Comparison of ENCODE assay signal across 8 cellular contexts in the genomic region with DNA sequence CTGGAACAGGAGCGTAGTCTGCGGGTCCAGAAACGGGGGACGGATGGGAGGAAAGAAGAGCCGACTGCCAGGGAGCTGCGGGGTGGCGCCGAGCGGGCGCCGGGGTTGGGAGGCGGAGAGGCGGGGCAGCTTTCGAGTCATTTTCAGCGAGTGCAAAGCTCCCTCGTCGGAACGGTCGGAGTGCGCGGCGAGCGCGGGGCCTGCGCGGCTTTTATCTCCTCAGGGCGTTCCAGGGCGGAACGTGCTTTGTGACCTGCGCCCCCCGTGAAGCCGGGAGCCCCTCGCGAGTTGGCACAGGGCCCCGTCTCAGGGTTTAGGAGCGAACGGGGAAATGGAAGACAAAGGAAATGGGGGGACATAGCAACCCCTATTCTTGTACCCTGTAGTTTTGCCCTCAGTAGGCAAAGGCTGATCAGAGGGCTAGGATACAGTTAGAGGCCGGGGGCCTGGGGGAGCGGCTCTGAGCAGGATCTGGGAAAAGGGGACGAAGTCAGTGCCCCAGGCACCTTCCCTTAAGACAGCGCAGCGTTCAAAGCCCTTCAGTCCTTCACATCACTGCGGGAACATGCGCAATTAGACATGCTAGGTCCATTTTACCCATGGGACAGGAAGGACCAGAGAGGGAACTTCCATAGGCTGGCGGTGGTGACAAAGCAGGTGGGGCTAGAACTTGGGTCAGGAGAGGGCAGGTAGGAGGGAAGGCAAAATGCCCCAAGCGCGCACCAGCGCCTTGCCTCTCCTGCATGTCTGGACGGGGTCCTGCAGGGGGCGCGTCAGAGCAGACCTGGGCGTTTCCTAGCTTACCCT.
A peak's percentile ranks its signal among the peaks of the same experiment; 100 is the strongest.
DNase-seq lines count a peak whose midpoint lies in the region; ATAC-seq and TF ChIP-seq lines count a peak whose summit lies in the region.

No MANE protein-coding gene starts in this region.

- H3K9me3 Mint-ChIP-seq in mesothelial cell of epicardium: no peaks in the 10 kb centered on the region

- peak; percentile 64 for ATAC-seq in HG02642 (IDR thresholded peaks at IDR 0.05; ENCODE audit: poor library complexity, unreplicated experiment)

- H3K36me3 Mint-ChIP-seq in mesothelial cell of epicardium: no peaks in the 10 kb centered on the region

- peak overlapping the region; percentile 11 to 38 for H3K9ac ChIP-seq in duodenal mucosa (ENCODE audit: low read depth in 1 of 2, low read length in 2 of 2)

- peak; percentile 10; the same call in 1 of the 2 replicates for TF ChIP-seq CTCF in C4-2B (conservative IDR thresholded peaks at IDR 0.05)
- peak; percentile 67 for TF ChIP-seq CTCF in mesothelial cell of epicardium (IDR thresholded peaks at IDR 0.05; ENCODE audit: unreplicated experiment)

- peaks cover 44% of the 10 kb centered on the region for H3K27me3 Mint-ChIP-seq in mesothelial cell of epicardium (ENCODE audit: low read depth)

- peak; percentile 51 to 52 for DNase-seq in activated CD4-positive, alpha-beta T cell treated with anti-CD3 and anti-CD28 coated beads for 24 hours (ENCODE audit: low read depth in 2 of 2)
- peak in 1 of 2 experiments; percentile 60 for DNase-seq in mesothelial cell of epicardium (ENCODE audit: low spot score in 2 of 2, unreplicated experiment in 2 of 2)
- peak; percentile 20 to 38 for DNase-seq in stimulated activated CD8-positive, alpha-beta memory T cell treated with anti-CD3 and anti-CD28 coated beads, Interleukin-7, amount 100 ng/mL, for 1 hour (ENCODE audit: low read depth in 2 of 2)
- no peak for DNase-seq in SHP77 (lab: John Stamatoyannopoulos, UW)
- DNase-seq in NCI-H1694 (lab: John Stamatoyannopoulos, UW): no peak

- H3K27me3 ChIP-seq in duodenal mucosa (ENCODE audit: control insufficient read depth in 1 of 2, insufficient read depth in 2 of 2, low read length in 2 of 2): peaks cover 0 to 14% of the 10 kb centered on the region in 2 donors

- H3K36me3 ChIP-seq in duodenal mucosa (ENCODE audit: control insufficient read depth in 1 of 2, insufficient read depth in 2 of 2, low read length in 2 of 2): no peaks in the 10 kb centered on the region

- H3K4me3 ChIP-seq in duodenal mucosa (ENCODE audit: low read depth in 1 of 2, low read length in 2 of 2): peak overlapping the region; percentile 34 to 41

- peak overlapping the region; percentile 9 for H3K27ac Mint-ChIP-seq in mesothelial cell of epicardium

- peaks cover 5% of the 10 kb centered on the region in 2 donors for H3K4me1 ChIP-seq in duodenal mucosa (ENCODE audit: control insufficient read depth in 1 of 2, insufficient read depth in 2 of 2, low read length in 2 of 2)

- H3K9me3 ChIP-seq in duodenal mucosa (ENCODE audit: control insufficient read depth in 1 of 2, low read length in 2 of 2): no peaks in the 10 kb centered on the region

- H3K4me1 Mint-ChIP-seq in mesothelial cell of epicardium: peaks cover 8% of the 10 kb centered on the region

- peak overlapping the region; percentile 77 for H3K4me3 Mint-ChIP-seq in mesothelial cell of epicardium

- H3K27ac ChIP-seq in C4-2B (no peak overlapping the region), duodenal mucosa (ENCODE audit: low read depth, low read length) (peak overlapping the region; percentile 5)

Comparison
In these comparisons a context has a peak if more than half of its experiments do, and no peak if none do; other contexts are left out.
1. DNase-seq: peak in activated CD4-positive, alpha-beta T cell treated with anti-CD3 and anti-CD28 coated beads for 24 hours (2 of 2) and stimulated activated CD8-positive, alpha-beta memory T cell treated with anti-CD3 and anti-CD28 coated beads, Interleukin-7, amount 100 ng/mL, for 1 hour (2 of 2); none in SHP77 (0 of 2) and NCI-H1694 (single experiment).